21 cellular contexts compared by ENCODE assay signal in the genomic region with DNA sequence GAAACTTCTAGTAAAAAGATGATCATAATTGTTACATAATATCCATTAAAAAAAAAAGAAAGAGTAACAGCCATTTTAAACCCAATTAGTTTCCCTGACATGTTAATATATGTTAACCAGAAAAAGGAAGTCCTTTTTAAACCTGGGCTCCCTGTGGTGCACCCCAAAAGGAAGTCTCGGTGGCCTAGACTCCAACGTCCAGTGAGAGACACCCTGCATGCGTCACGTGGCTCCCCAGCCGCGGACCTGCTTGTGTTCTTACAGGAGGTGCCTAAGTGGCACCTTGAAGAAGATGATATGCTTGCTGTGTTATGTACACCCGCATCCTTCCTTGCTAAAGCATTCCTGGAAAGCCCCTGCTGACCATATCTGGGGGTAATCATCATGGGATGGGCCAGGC.
"Had no signal": no experiment of that assay in that cellular context is flagged by ENCODE, and none has a peak within 500 bp of the region (broad histone marks: within the 10 kb centered on the region; RNA-seq: fewer than 3 reads in every experiment).

No MANE protein-coding gene starts in this region.

- H3K4me3 ChIP-seq: esophagus muscularis mucosa, gastrocnemius medialis, heart right ventricle, left ventricle myocardium inferior, lower lobe of right lung, spleen, tibial artery, upper lobe of left lung, uterus had no signal

- FAIRE-seq: kidney had no signal

- H3K4me1 ChIP-seq: esophagus muscularis mucosa, gastrocnemius medialis, left ventricle myocardium inferior, lower lobe of right lung, upper lobe of left lung, uterus had no signal

- H3K27me3 ChIP-seq: esophagus muscularis mucosa, gastrocnemius medialis, heart right ventricle, neutrophil, spleen, tibial artery, upper lobe of left lung, uterus had no signal

- ATAC-seq: effector memory CD8-positive, alpha-beta T cell; gastrocnemius medialis; heart right ventricle; left cardiac atrium; lower lobe of right lung; sciatic nerve; stimulated activated memory B cell treated with anti-CD40 and anti-IgM and Interleukin-4, amounts not matched to agents 10 μg/mL and 1 μg/mL and 100 μg/mL, for 72 hours had no signal

- H3K36me3 ChIP-seq: esophagus muscularis mucosa, gastrocnemius medialis, heart right ventricle, left ventricle myocardium inferior, lower lobe of right lung, neutrophil, spleen, tibial artery, upper lobe of left lung, uterus had no signal

- H3K9me3 ChIP-seq: esophagus muscularis mucosa, gastrocnemius medialis, heart right ventricle, left ventricle myocardium inferior, lower lobe of right lung, neutrophil, spleen, tibial artery, upper lobe of left lung, uterus had no signal

- H3K27ac ChIP-seq: epithelial cell of prostate, esophagus muscularis mucosa, gastrocnemius medialis, heart right ventricle, left ventricle myocardium inferior, lower lobe of right lung, neutrophil, spleen, tibial artery, upper lobe of left lung, uterus had no signal

- DNase-seq: effector memory CD8-positive, alpha-beta T cell; gastrocnemius medialis; heart right ventricle; kidney; left cardiac atrium; left ventricle myocardium inferior; lower lobe of right lung; nephron progenitor cell; posterior cingulate gyrus; spleen; stimulated activated CD4-positive, alpha-beta T cell treated with anti-CD3 and anti-CD28 coated beads, Interleukin-15, amount 100 ng/mL, for 24 hours; stimulated activated CD4-positive, alpha-beta T cell treated with anti-CD3 and anti-CD28 coated beads, Interleukin-1b, Interleukin-23, amount 100 ng/mL, for 48 hours; stimulated activated CD4-positive, alpha-beta T cell treated with anti-CD3 and anti-CD28 coated beads, Interleukin-4, amount 100 ng/mL, for 24 hours; tibial artery; uterus had no signal
